Comparison of ENCODE assay signal across 13 cellular contexts in genomic region chr9:89522979-89523305, GRCh38. TPM values are rescaled to one million over a fixed set of nuclear protein-coding genes. Genes with fewer than 3 reads are reported as not detected.
DNase-seq lines count a peak whose midpoint lies in the region; ATAC-seq and TF ChIP-seq lines count a peak whose summit lies in the region.
"Had no signal": no experiment of that assay in that cellular context is flagged by ENCODE, and none has a peak within 500 bp of the region (broad histone marks: within the 10 kb centered on the region; RNA-seq: fewer than 3 reads in every experiment).

No MANE protein-coding gene starts in this region.

- H3K4me1 ChIP-seq in transverse colon, result peaks cover 0 to 29% (median 0%) of the 10 kb centered on the region in 4 donors
- H3K4me1 ChIP-seq: sigmoid colon had no signal

- peaks cover 8% of the 10 kb centered on the region for H3K9me3 Mint-ChIP-seq in activated naive CD4-positive, alpha-beta T cell treated with anti-CD3 and anti-CD28 coated beads, Interleukin-2, amount 10 ng/mL, durations not matched to agents 7 days and 5 days
- no peaks in the 10 kb centered on the region for H3K9me3 Mint-ChIP-seq in activated naive CD8-positive, alpha-beta T cell treated with anti-CD3 and anti-CD28 coated beads, Interleukin-2, amount 50 U/mL, for 24 hours

- no peak for TF ChIP-seq CTCF in transverse colon (IDR thresholded peaks at IDR 0.05)

- peak overlapping the region; percentile 25 for H3K4me3 Mint-ChIP-seq in activated naive CD4-positive, alpha-beta T cell treated with anti-CD3 and anti-CD28 coated beads, Interleukin-2, amount 10 ng/mL, durations not matched to agents 7 days and 5 days
- H3K4me3 Mint-ChIP-seq in activated naive CD8-positive, alpha-beta T cell treated with anti-CD3 and anti-CD28 coated beads, Interleukin-2, amount 50 U/mL, for 24 hours, result peak overlapping the region; percentile 69
- H3K4me3 Mint-ChIP-seq: mesothelial cell of epicardium had no signal

- peak overlapping the region; percentile 55 to 77 (median 66) for H3K27ac ChIP-seq in transverse colon
- H3K27ac ChIP-seq: hepatocyte, sigmoid colon, VCaP had no signal

- H3K36me3 ChIP-seq in transverse colon, result no peaks in the 10 kb centered on the region
- H3K36me3 ChIP-seq: sigmoid colon had no signal

- WGBS in transverse colon (ENCODE audit: low coverage in 1 of 2), 2 donors, result 82% methylated on average over 1 of the region's 1 CpG; no CpG with 5 or more reads in 1 of the 2 donors

- peaks cover 17% of the 10 kb centered on the region for H3K36me3 Mint-ChIP-seq in activated naive CD4-positive, alpha-beta T cell treated with anti-CD3 and anti-CD28 coated beads, Interleukin-2, amount 10 ng/mL, durations not matched to agents 7 days and 5 days
- no peaks in the 10 kb centered on the region for H3K36me3 Mint-ChIP-seq in activated naive CD8-positive, alpha-beta T cell treated with anti-CD3 and anti-CD28 coated beads, Interleukin-2, amount 50 U/mL, for 24 hours (ENCODE audit: low read depth)
- H3K36me3 Mint-ChIP-seq: mesothelial cell of epicardium had no signal

- TF ChIP-seq EP300 in transverse colon (IDR thresholded peaks at IDR 0.05; ENCODE audit: low read depth), result no peak

- H3K27me3 ChIP-seq in transverse colon, result no peaks in the 10 kb centered on the region
- H3K27me3 ChIP-seq: hepatocyte, sigmoid colon had no signal

- peaks cover 98% of the 10 kb centered on the region for H3K4me1 Mint-ChIP-seq in activated naive CD4-positive, alpha-beta T cell treated with anti-CD3 and anti-CD28 coated beads, Interleukin-2, amount 10 ng/mL, durations not matched to agents 7 days and 5 days
- peaks cover 96% of the 10 kb centered on the region for H3K4me1 Mint-ChIP-seq in activated naive CD8-positive, alpha-beta T cell treated with anti-CD3 and anti-CD28 coated beads, Interleukin-2, amount 50 U/mL, for 24 hours

- in situ Hi-C loops in transverse colon (cut with MboI; ENCODE audit: low pct_ligation_motif_present in 1 of 4, low pct_unique_long_range_greater_than_20kb in 1 of 4, low sequenced_read_pairs in 3 of 4), result no loop called here

- CTCF ChIA-PET in activated naive CD4-positive, alpha-beta T cell treated with anti-CD3 and anti-CD28 coated beads, Interleukin-2, amount 10 ng/mL, durations not matched to agents 7 days and 5 days (lab: Charles Lee), result interaction anchor here (0.8 to 6.1 kb wide), 8 partner anchors 11 to 204 kb away, joined by 3 to 52 read pairs (median 4); partner anchors contain the start of gene SECISBP2

- ATAC-seq in HG03354 (IDR thresholded peaks at IDR 0.05; ENCODE audit: poor library complexity, severe bottlenecking, unreplicated experiment) (peak; percentile 16), HG02973 (IDR thresholded peaks at IDR 0.05; ENCODE audit: unreplicated experiment) (no peak)
- ATAC-seq in activated naive CD8-positive, alpha-beta T cell treated with anti-CD3 and anti-CD28 coated beads, Interleukin-2, amount 50 U/mL, for 24 hours, result no peak

- no peak for TF ChIP-seq POLR2A in transverse colon (IDR thresholded peaks at IDR 0.05)

- H3K4me3 ChIP-seq in transverse colon, result no peak overlapping the region
- H3K4me3 ChIP-seq: hepatocyte, sigmoid colon had no signal

- H3K9me3 ChIP-seq in transverse colon, result no peaks in the 10 kb centered on the region
- H3K9me3 ChIP-seq: sigmoid colon had no signal

- peak; percentile 30 for DNase-seq in activated naive CD4-positive, alpha-beta T cell treated with anti-CD3 and anti-CD28 coated beads, Interleukin-2, amount 10 ng/mL, durations not matched to agents 7 days and 5 days
- no peak for DNase-seq in activated naive CD4-positive, alpha-beta T cell treated with anti-CD3 and anti-CD28 coated beads, Interleukin-2, amount 50 U/mL, for 16 hours
- no peak for DNase-seq in activated naive CD8-positive, alpha-beta T cell treated with anti-CD3 and anti-CD28 coated beads, Interleukin-2, amount 50 U/mL, for 24 hours
- DNase-seq in transverse colon (no peak), NCI-H1930 (lab: John Stamatoyannopoulos, UW) (no peak), NCI-H2227 treated with DMSO at 0.1 percent for 48 hours (lab: John Stamatoyannopoulos, UW) (no peak)
- DNase-seq: IMR-90, sigmoid colon had no signal

- H3K27ac Mint-ChIP-seq in activated naive CD4-positive, alpha-beta T cell treated with anti-CD3 and anti-CD28 coated beads, Interleukin-2, amount 10 ng/mL, durations not matched to agents 7 days and 5 days, result peak overlapping the region; percentile 92
- peak overlapping the region; percentile 91 for H3K27ac Mint-ChIP-seq in activated naive CD8-positive, alpha-beta T cell treated with anti-CD3 and anti-CD28 coated beads, Interleukin-2, amount 50 U/mL, for 24 hours
- H3K27ac Mint-ChIP-seq: mesothelial cell of epicardium had no signal

- H3K27me3 Mint-ChIP-seq in activated naive CD4-positive, alpha-beta T cell treated with anti-CD3 and anti-CD28 coated beads, Interleukin-2, amount 10 ng/mL, durations not matched to agents 7 days and 5 days, result no peaks in the 10 kb centered on the region
- no peaks in the 10 kb centered on the region for H3K27me3 Mint-ChIP-seq in activated naive CD8-positive, alpha-beta T cell treated with anti-CD3 and anti-CD28 coated beads, Interleukin-2, amount 50 U/mL, for 24 hours

- intact Hi-C loops in transverse colon (cut with DNase I; ENCODE audit: low total_unique reads), result no loop called here

RNA-seq across cellular contexts. Expression of gene SEMA4D, which starts 25.0 kb away (rescaled TPM):
- total RNA-seq in transverse colon, result 10 to 100 TPM in 3 of 4 donors, 1 to 10 TPM in 1; 8.7 to 29.1 (median 14.5) TPM
